In genomic region chr4:6114601-6115000, GRCh38 we compare ENCODE assay signal across 30 cellular contexts.
"Had no signal": no experiment of that assay in that cellular context is flagged by ENCODE, and none has a peak within 500 bp of the region (broad histone marks: within the 10 kb centered on the region; RNA-seq: fewer than 3 reads in every experiment).

No MANE protein-coding gene starts in this region.

- H3K9me3 ChIP-seq: ascending aorta, body of pancreas, breast epithelium, MG63 had no signal

- H3K27me3 ChIP-seq: ascending aorta, body of pancreas, MG63 had no signal

- H3K4me1 ChIP-seq: ascending aorta, body of pancreas, breast epithelium had no signal

- DNase-seq: activated CD4-positive, alpha-beta T cell treated with anti-CD3 and anti-CD28 coated beads for 1 hour; activated CD4-positive, alpha-beta T cell treated with anti-CD3 and anti-CD28 coated beads for 48 hours; activated CD4-positive, CD25-positive, alpha-beta regulatory T cell; activated effector memory CD4-positive, alpha-beta T cell treated with Interleukin-2 at 50 U/mL for 16 hours; activated naive CD4-positive, alpha-beta T cell treated with anti-CD3 and anti-CD28 coated beads, Interleukin-2, amount 10 ng/mL, durations not matched to agents 7 days and 5 days; activated T-cell treated with anti-CD3 and anti-CD28 coated beads, Interleukin-2, amount 50 U/mL, for 48 hours; amygdala; body of pancreas; cerebellar nuclear complex; Kasumi-1; KG1; MG63; NCI-H1092; NCI-H1436 treated with DMSO at 0.1 percent for 48 hours; NCI-H1694 treated with DMSO at 0.1 percent for 48 hours; NCI-H2029; NCI-H345; NCI-H524 treated with DMSO at 0.1 percent for 48 hours; NK-92 treated with Interleukin-12 subunit alpha and Interleukin-12 subunit beta, amount 100 ng/mL, for 24 hours; PC-9; SIG-M5; T-cell; T1000; WERI-Rb-1 had no signal

- H3K36me3 Mint-ChIP-seq: activated naive CD4-positive, alpha-beta T cell treated with anti-CD3 and anti-CD28 coated beads, Interleukin-2, amount 10 ng/mL, durations not matched to agents 7 days and 5 days; activated naive CD8-positive, alpha-beta T cell; T-cell had no signal

- ATAC-seq: body of pancreas, Right ventricle myocardium inferior, SK-N-SH treated with all-trans-retinoic acid at 6 μM for 48 hours, T-cell had no signal

- H3K4me3 ChIP-seq: ascending aorta, body of pancreas, breast epithelium, MG63, PC-9 had no signal

- H3K27ac Mint-ChIP-seq: activated naive CD4-positive, alpha-beta T cell treated with anti-CD3 and anti-CD28 coated beads, Interleukin-2, amount 10 ng/mL, durations not matched to agents 7 days and 5 days; activated naive CD8-positive, alpha-beta T cell; T-cell had no signal

- H3K36me3 ChIP-seq: ascending aorta, breast epithelium, MG63, WERI-Rb-1 had no signal

- H3K9me3 Mint-ChIP-seq: activated naive CD4-positive, alpha-beta T cell treated with anti-CD3 and anti-CD28 coated beads, Interleukin-2, amount 10 ng/mL, durations not matched to agents 7 days and 5 days; T-cell had no signal

- H3K27ac ChIP-seq: ascending aorta, body of pancreas, breast epithelium, PC-9, RWPE1, WERI-Rb-1 had no signal

- H3K4me3 Mint-ChIP-seq: activated naive CD4-positive, alpha-beta T cell treated with anti-CD3 and anti-CD28 coated beads, Interleukin-2, amount 10 ng/mL, durations not matched to agents 7 days and 5 days; activated naive CD8-positive, alpha-beta T cell; T-cell had no signal
